In the genomic region with DNA sequence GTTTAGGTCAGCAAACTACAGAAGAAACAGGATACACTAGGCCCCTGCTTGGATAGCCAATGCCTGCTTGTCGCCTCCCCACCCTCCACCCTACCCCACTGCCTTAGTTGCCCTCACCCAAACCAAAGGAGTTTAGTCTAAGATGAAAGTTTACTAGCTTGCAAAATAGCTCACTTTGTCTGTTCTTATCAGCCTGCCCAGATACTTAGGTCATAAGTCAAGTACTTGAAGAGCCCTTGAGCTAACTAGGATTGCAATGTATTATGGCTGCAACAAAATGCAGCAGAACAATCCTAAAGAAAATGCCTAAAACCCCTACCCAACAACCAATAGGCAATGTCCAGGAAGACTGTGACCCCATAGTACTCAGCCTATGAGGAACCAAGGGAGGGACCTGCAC, we compare ENCODE assay signal across 19 cellular contexts.
"Had no signal": no experiment of that assay in that cellular context is flagged by ENCODE, and none has a peak within 500 bp of the region (broad histone marks: within the 10 kb centered on the region; RNA-seq: fewer than 3 reads in every experiment).

No MANE protein-coding gene starts in this region.

- DNase-seq: effector memory CD8-positive, alpha-beta T cell; esophagus squamous epithelium; foreskin keratinocyte; kidney; left cardiac atrium; left ventricle myocardium superior; mesendoderm; naive B cell; occipital lobe; pancreas; right cardiac atrium; small intestine; stimulated activated CD4-positive, alpha-beta T cell treated with anti-CD3 and anti-CD28 coated beads, Interleukin-12 subunit alpha, Interleukin-12 subunit beta, amount 100 ng/mL, for 4 hours; stimulated activated naive CD4-positive, alpha-beta T cell; stomach; substantia nigra; trophoblast cell had no signal

- ATAC-seq: effector memory CD8-positive, alpha-beta T cell; foreskin keratinocyte; left cardiac atrium; left ventricle myocardium superior; pancreas had no signal

- H3K9me3 ChIP-seq: pancreas, thoracic aorta had no signal

- H3K4me1 ChIP-seq: esophagus squamous epithelium, foreskin keratinocyte, stomach had no signal

- H3K4me3 ChIP-seq: esophagus squamous epithelium, lung, pancreas, stomach, thoracic aorta had no signal

- H3K27me3 ChIP-seq: pancreas had no signal

- H3K36me3 ChIP-seq: esophagus squamous epithelium, pancreas, stomach, thoracic aorta had no signal
